ENCODE assay signal across 8 cellular contexts in the genomic region with DNA sequence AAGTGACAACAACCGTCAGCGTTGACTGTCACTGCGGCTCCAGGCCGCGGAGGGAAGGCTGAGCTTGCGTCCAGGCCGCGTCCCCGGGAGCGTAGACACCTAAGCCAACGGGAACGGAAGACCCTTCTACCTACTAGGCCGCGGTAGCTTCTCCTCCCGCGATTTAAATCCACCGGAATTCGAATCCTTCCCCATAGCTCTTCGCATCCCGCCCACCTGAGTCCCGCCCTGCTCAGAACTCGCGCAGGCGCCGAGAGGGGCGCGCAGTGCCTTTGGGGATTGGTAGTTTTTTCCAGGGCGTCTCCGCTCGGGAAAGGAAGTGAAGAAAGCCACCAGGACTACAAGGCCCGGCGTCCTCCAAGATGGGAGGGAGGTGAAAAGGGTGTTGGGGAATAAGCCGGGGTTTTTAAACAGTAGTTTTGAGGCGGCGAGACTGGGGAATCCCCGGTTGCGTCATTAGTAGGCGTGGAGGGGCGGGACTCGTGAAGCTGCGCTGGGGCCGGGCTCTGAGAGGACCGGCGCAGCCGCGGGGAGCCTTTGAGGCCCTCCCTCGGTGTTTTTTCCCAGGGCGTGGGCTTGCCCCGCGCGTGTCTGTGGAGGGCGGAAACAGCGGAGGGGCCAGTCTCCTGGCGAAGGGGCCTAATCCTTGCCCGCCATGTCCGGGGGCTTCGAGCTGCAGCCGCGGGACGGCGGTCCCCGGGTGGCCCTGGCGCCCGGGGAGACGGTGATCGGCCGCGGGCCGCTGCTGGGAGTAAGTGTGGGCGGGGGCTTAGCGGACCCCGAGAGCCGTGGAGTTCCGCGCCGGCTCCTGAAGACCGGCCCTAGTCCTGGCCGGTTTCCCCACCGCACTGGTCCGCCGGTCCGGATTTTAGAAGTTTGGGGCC. TPM values are rescaled to one million over a fixed set of nuclear protein-coding genes. Genes with fewer than 3 reads are reported as not detected.
DNase-seq lines count a peak whose midpoint lies in the region; ATAC-seq, FAIRE-seq and TF ChIP-seq lines count a peak whose summit lies in the region.

A gene with protein sequence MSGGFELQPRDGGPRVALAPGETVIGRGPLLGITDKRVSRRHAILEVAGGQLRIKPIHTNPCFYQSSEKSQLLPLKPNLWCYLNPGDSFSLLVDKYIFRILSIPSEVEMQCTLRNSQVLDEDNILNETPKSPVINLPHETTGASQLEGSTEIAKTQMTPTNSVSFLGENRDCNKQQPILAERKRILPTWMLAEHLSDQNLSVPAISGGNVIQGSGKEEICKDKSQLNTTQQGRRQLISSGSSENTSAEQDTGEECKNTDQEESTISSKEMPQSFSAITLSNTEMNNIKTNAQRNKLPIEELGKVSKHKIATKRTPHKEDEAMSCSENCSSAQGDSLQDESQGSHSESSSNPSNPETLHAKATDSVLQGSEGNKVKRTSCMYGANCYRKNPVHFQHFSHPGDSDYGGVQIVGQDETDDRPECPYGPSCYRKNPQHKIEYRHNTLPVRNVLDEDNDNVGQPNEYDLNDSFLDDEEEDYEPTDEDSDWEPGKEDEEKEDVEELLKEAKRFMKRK (plus strand): TSS at position 509 of the 884 bp plus-strand sequence. CDS start 147 bp downstream, at position 656.
TSS of gene FBXO48 (minus strand) at position 218 of the 884 bp plus-strand sequence. CDS start 2,149 bp downstream, outside the sequence.

- DNase-seq in GM12892 (ENCODE audit: insufficient read length) (peak; percentile 85), NCI-H1436 (lab: John Stamatoyannopoulos, UW) (peak; percentile 97), SW480 (ENCODE audit: low spot score) (peak; percentile 100), cardiac muscle cell (ENCODE audit: low read depth in 1 of 2, low spot score in 1 of 2) (peak; percentile 99), pancreas (peak; percentile 93 to 99 (median 98)), tibial artery (peak; percentile 98 to 99)

- H3K36me3 ChIP-seq in cardiac muscle cell (no peaks in the 10 kb centered on the region), pancreas (no peaks in the 10 kb centered on the region), tibial artery (no peaks in the 10 kb centered on the region)

- H3K4me1 ChIP-seq in cardiac muscle cell (ENCODE audit: low read depth), result peaks cover 17% of the 10 kb centered on the region
- peaks cover 0 to 19% (median 7%) of the 10 kb centered on the region in 3 donors for H3K4me1 ChIP-seq in pancreas
- peaks cover 0 to 19% (median 11%) of the 10 kb centered on the region in 4 donors for H3K4me1 ChIP-seq in tibial artery

- TF ChIP-seq CTCF in cardiac muscle cell (IDR thresholded peaks at IDR 0.05; ENCODE audit: low read depth, low read length) (no peak), pancreas (IDR thresholded peaks at IDR 0.05) (no peak), tibial artery (IDR thresholded peaks at IDR 0.05) (peak in 1 of 2 experiments; percentile 14)

- peak within 1 kb of the TSS; percentile 12 for H3K27ac ChIP-seq in adipose tissue (ENCODE audit: low read depth, low read length)
- H3K27ac ChIP-seq in cardiac muscle cell, result peak within 1 kb of the TSS; percentile 90
- peak within 1 kb of the TSS; percentile 51 to 86 (median 74) for H3K27ac ChIP-seq in pancreas
- peak within 1 kb of the TSS; percentile 87 to 88 for H3K27ac ChIP-seq in tibial artery

- intact Hi-C loops in pancreas (cut with DNase I) (loop anchor here in 1 of 3 donors (10.0 kb wide), 1 partner anchor 247 kb away; no protein-coding TSS in a partner anchor), tibial artery (cut with DNase I; ENCODE audit: low total_unique reads) (loop anchor here (10.0 kb wide), 1 partner anchor 457 kb away; no protein-coding TSS in a partner anchor)

- peak; percentile 95 for ATAC-seq in HG02840 (IDR thresholded peaks at IDR 0.05; ENCODE audit: low FRiP score, unreplicated experiment)
- peak; percentile 95 to 97 (median 96) for ATAC-seq in pancreas

- H3K27me3 ChIP-seq in cardiac muscle cell, result no peaks in the 10 kb centered on the region
- no peaks in the 10 kb centered on the region for H3K27me3 ChIP-seq in pancreas
- H3K27me3 ChIP-seq in tibial artery, result no peaks in the 10 kb centered on the region

- no peaks in the 10 kb centered on the region for H3K9me3 ChIP-seq in cardiac muscle cell (ENCODE audit: low read depth)
- no peaks in the 10 kb centered on the region for H3K9me3 ChIP-seq in pancreas
- no peaks in the 10 kb centered on the region for H3K9me3 ChIP-seq in tibial artery

- WGBS in adipose tissue, 3 donors, result 0 to 1% (median 0%) methylated on average over 78 to 82 of the region's 82 CpGs
- 0 to 1% methylated on average over 72 to 82 of the region's 82 CpGs for WGBS in pancreas, 2 donors

- H3K4me3 ChIP-seq in cardiac muscle cell (peak within 1 kb of the TSS; percentile 68), pancreas (peak within 1 kb of the TSS; percentile 72 to 76 (median 75)), tibial artery (peak within 1 kb of the TSS; percentile 73 to 91)

- peak; percentile 55; the same call in 1 of the 2 replicates for TF ChIP-seq POLR2A in GM12892 (IDR thresholded peaks at IDR 0.05; ENCODE audit: low read depth, low read length)

- FAIRE-seq in GM12892 (lab: Jason Lieb, UNC), result peak; percentile 99
- peak; percentile 95 for FAIRE-seq in pancreas (lab: Jason Lieb, UNC)

RNA-seq across cellular contexts. Expression of the first gene that starts in this region (rescaled TPM):
- polyA plus RNA-seq in GM12892 (2012; ENCODE audit: missing spikeins), result 1.9 TPM
- under 1 TPM; 0.45 to 0.94 (median 0.67) TPM for polyA plus RNA-seq in adipose tissue
- 4.3 and 5.9 TPM in 2 replicates for total RNA-seq in cardiac muscle cell
- 3.1 and 5.3 TPM in 2 replicates for polyA plus RNA-seq in cardiac muscle cell
- total RNA-seq in pancreas, result 1 to 10 TPM; 1.4 to 4.2 (median 2.1) TPM
- polyA plus RNA-seq in pancreas, result 1 to 10 TPM in 1 of 2 donors, under 1 TPM in 1; 0.85 to 1.1 TPM

RNA-seq across cellular contexts. Expression of gene FBXO48, which starts in this region (rescaled TPM):
- 0.68 TPM for polyA plus RNA-seq in GM12892 (2012; ENCODE audit: missing spikeins)
- polyA plus RNA-seq in adipose tissue (under 1 TPM; 0.44 to 0.56 (median 0.48) TPM), cardiac muscle cell (0.50 and 1.3 TPM in 2 replicates), pancreas (under 1 TPM; 0.53 to 0.56 TPM)
- total RNA-seq in cardiac muscle cell (0.46 and 0.66 TPM in 2 replicates), pancreas (1 to 10 TPM in 1 of 6 donors, under 1 TPM in 5; 0.46 to 1.1 (median 0.82) TPM)

Comparison
In these comparisons a context has a peak if more than half of its experiments do, and no peak if none do; other contexts are left out.
1. Peak in every context shown above with its lines: DNase-seq, ATAC-seq, H3K4me3 ChIP-seq and H3K27ac ChIP-seq.
2. H3K27ac ChIP-seq: peak in every context shown above with its lines; median percentile 90 in cardiac muscle cell; 88 in tibial artery; 74 in pancreas; 12 in adipose tissue.